ENCODE assay signal across 17 cellular contexts in genomic region chr16:57786632-57787518, GRCh38. TPM values are rescaled to one million over a fixed set of nuclear protein-coding genes. Genes with fewer than 3 reads are reported as not detected.
A peak's percentile ranks its signal among the peaks of the same experiment; 100 is the strongest.
DNase-seq lines count a peak whose midpoint lies in the region; ATAC-seq and TF ChIP-seq lines count a peak whose summit lies in the region.
"Had no signal": no experiment of that assay in that cellular context is flagged by ENCODE, and none has a peak within 500 bp of the region (broad histone marks: within the 10 kb centered on the region; RNA-seq: fewer than 3 reads in every experiment).

No MANE protein-coding gene starts in this region.

- TF ChIP-seq CTCF in left ventricle myocardium inferior (IDR thresholded peaks at IDR 0.05; ENCODE audit: borderline replicate concordance) (no peak), osteoblast (IDR thresholded peaks at IDR 0.05; ENCODE audit: extremely low read depth, low read depth, low read length) (no peak)

- H3K27ac ChIP-seq in left ventricle myocardium inferior (replicated peaks): peak overlapping the region; percentile 90
- H3K27ac ChIP-seq in osteoblast (ENCODE audit: low read depth, low read length): no peak overlapping the region

- H3K4me1 ChIP-seq in left ventricle myocardium inferior: peaks cover 61% of the 10 kb centered on the region
- peaks cover 17% of the 10 kb centered on the region for H3K4me1 ChIP-seq in osteoblast (ENCODE audit: insufficient read depth, low read length)

- no peak overlapping the region for H3K4me2 ChIP-seq in osteoblast (ENCODE audit: insufficient read depth, low read length)

- H3K9me3 Mint-ChIP-seq in stimulated activated naive CD8-positive, alpha-beta T cell treated with anti-CD3 and anti-CD28 coated beads, Interleukin-15, amount 100 ng/mL, for 72 hours: no peaks in the 10 kb centered on the region

- no peaks in the 10 kb centered on the region for H3K4me1 Mint-ChIP-seq in stimulated activated naive CD8-positive, alpha-beta T cell treated with anti-CD3 and anti-CD28 coated beads, Interleukin-15, amount 100 ng/mL, for 72 hours

- no peak overlapping the region for H3K4me3 Mint-ChIP-seq in stimulated activated naive CD8-positive, alpha-beta T cell treated with anti-CD3 and anti-CD28 coated beads, Interleukin-15, amount 100 ng/mL, for 72 hours

- peaks cover 2% of the 10 kb centered on the region for H3K79me2 ChIP-seq in osteoblast (ENCODE audit: insufficient read depth, low read length)

- peak; percentile 11 for ATAC-seq in stimulated activated naive CD8-positive, alpha-beta T cell treated with anti-CD3 and anti-CD28 coated beads, Interleukin-15, amount 100 ng/mL, for 72 hours
- no peak for ATAC-seq in stimulated activated naive CD8-positive, alpha-beta T cell treated with anti-CD3 and anti-CD28 coated beads, Interleukin-15, Interleukin-2, amounts not matched to agents 100 U/mL and 50 U/mL, for 24 hours
- ATAC-seq in GM21717 (IDR thresholded peaks at IDR 0.05; ENCODE audit: unreplicated experiment) (no peak), HG03439 (IDR thresholded peaks at IDR 0.05; ENCODE audit: unreplicated experiment) (no peak)
- ATAC-seq: PC-3 had no signal

- H3K27ac Mint-ChIP-seq in stimulated activated naive CD8-positive, alpha-beta T cell treated with anti-CD3 and anti-CD28 coated beads, Interleukin-15, amount 100 ng/mL, for 72 hours: no peak overlapping the region

- H2AFZ ChIP-seq in osteoblast (ENCODE audit: low read length): no peak overlapping the region

- H4K20me1 ChIP-seq in osteoblast (ENCODE audit: insufficient read depth, low read length): peaks cover 2% of the 10 kb centered on the region

- no peaks in the 10 kb centered on the region for H3K27me3 ChIP-seq in left ventricle myocardium inferior (ENCODE audit: low read depth)
- no peaks in the 10 kb centered on the region for H3K27me3 ChIP-seq in osteoblast (ENCODE audit: insufficient read depth, low read length)
- H3K27me3 ChIP-seq: stomach had no signal

- H3K4me3 ChIP-seq in left ventricle myocardium inferior: no peak overlapping the region
- no peak overlapping the region for H3K4me3 ChIP-seq in osteoblast (ENCODE audit: insufficient read depth, low read length)
- H3K4me3 ChIP-seq: stomach had no signal

- H3K9me3 ChIP-seq in left ventricle myocardium inferior (replicated peaks) (no peaks in the 10 kb centered on the region), osteoblast (ENCODE audit: low read depth, low read length) (no peaks in the 10 kb centered on the region)
- H3K9me3 ChIP-seq: stomach had no signal

- intact Hi-C loops in left ventricle myocardium inferior (cut with micrococcal nuclease): no loop called here

- H3K27me3 Mint-ChIP-seq in stimulated activated naive CD8-positive, alpha-beta T cell treated with anti-CD3 and anti-CD28 coated beads, Interleukin-15, amount 100 ng/mL, for 72 hours: no peaks in the 10 kb centered on the region

- DNase-seq in stimulated activated naive CD8-positive, alpha-beta T cell treated with anti-CD3 and anti-CD28 coated beads, Interleukin-15, amount 100 ng/mL, for 72 hours: no peak
- DNase-seq in stimulated activated naive CD8-positive, alpha-beta T cell treated with anti-CD3 and anti-CD28 coated beads, Interleukin-15, Interleukin-2, amounts not matched to agents 100 U/mL and 50 U/mL, for 24 hours: no peak
- peak; percentile 79 for DNase-seq in left ventricle myocardium inferior
- DNase-seq in osteoblast (ENCODE audit: insufficient read length, low spot score, missing footprints): peak; percentile 72
- DNase-seq in activated gamma-delta T cell treated with Interleukin-2 at 50 U/mL for 16 hours: no peak
- no peak for DNase-seq in NCI-H345 treated with DMSO at 0.1 percent for 48 hours (lab: John Stamatoyannopoulos, UW; ENCODE audit: unreplicated experiment)
- DNase-seq: 8988T; activated CD4-positive, alpha-beta T cell treated with anti-CD3 and anti-CD28 coated beads, Interleukin-2, amount 50 U/mL, for 48 hours; activated gamma-delta T cell; central memory CD4-positive, alpha-beta T cell; MM.1S; NCI-H2227 treated with DMSO at 0.1 percent for 48 hours; PC-3; stomach had no signal

- H3K36me3 ChIP-seq in left ventricle myocardium inferior (peaks cover 40% of the 10 kb centered on the region), osteoblast (ENCODE audit: insufficient read depth, low read length) (peaks cover 37% of the 10 kb centered on the region)

RNA-seq across cellular contexts. Expression of gene KIFC3, which starts 15.4 kb away (rescaled TPM):
- 63.5 TPM for total RNA-seq in left ventricle myocardium inferior
- 40.5 and 41.0 TPM in 2 replicates for total RNA-seq in osteoblast
- total RNA-seq: T-helper 2 cell treated with Interferon-gamma antibody and Interleukin-4, amounts not matched to agents 100 ng/mL and 5 ng/mL, for 36 hours had no signal

RNA-seq across cellular contexts. Expression of gene KATNB1, which starts 51.3 kb away (rescaled TPM):
- total RNA-seq in left ventricle myocardium inferior (11.2 TPM), osteoblast (17.7 and 24.6 TPM in 2 replicates)

Comparison
In these comparisons a context has a peak if more than half of its experiments do, and no peak if none do; other contexts are left out.
1. DNase-seq: peak in left ventricle myocardium inferior (single experiment) and osteoblast (single experiment); none in stimulated activated naive CD8-positive, alpha-beta T cell treated with anti-CD3 and anti-CD28 coated beads, Interleukin-15, amount 100 ng/mL, for 72 hours (0 of 2), stimulated activated naive CD8-positive, alpha-beta T cell treated with anti-CD3 and anti-CD28 coated beads, Interleukin-15, Interleukin-2, amounts not matched to agents 100 U/mL and 50 U/mL, for 24 hours (single experiment), activated gamma-delta T cell treated with Interleukin-2 at 50 U/mL for 16 hours (single experiment) and NCI-H345 treated with DMSO at 0.1 percent for 48 hours (single experiment).